In the genomic region with DNA sequence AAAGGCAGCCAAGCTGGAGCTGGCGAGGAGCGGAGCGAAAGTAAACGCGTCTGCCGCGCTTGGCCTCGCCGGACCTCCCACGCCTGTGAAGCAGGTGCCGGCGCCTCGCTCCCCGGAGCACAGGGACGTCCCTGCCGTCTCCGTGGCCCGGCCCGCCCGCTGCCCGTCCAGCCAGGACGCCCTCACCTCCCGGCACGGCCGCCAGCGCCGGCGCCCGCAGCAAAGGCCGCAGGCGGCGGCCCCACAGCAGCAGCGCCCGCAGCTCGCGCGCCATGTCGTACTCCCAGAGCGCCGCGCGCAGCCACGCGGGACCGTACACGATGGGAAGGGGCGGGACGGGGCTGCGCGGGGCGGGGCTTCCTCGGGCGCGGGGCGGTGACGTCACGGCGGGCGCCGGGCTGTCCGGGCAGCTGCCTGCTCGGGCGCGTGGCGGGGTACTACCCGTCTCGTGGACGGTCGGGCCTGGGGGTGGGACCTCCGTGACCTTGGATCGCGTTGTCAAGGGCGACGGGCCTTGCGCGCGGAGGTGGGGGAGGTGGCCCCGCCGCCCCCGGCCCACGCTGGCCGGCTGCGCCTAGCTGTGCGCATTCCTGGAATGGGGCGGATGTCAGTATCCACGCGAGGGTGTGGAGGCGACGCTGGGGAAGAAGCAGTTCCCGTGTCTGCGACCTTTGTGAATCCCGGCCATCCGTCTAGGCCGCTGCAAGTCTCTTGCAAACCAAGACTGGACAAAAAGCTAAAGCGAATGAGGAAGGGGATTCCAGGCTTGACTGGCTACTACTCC, we compare ENCODE assay signal across 8 cellular contexts. TPM values are rescaled to one million over a fixed set of nuclear protein-coding genes. Genes with fewer than 3 reads are reported as not detected.
DNase-seq lines count a peak whose midpoint lies in the region; ATAC-seq, FAIRE-seq and TF ChIP-seq lines count a peak whose summit lies in the region.

A gene (minus strand): TSS at position 290 of the 784 bp plus-strand sequence. CDS start 16 bp downstream, at position 274.

- peak within 1 kb of the TSS; percentile 92 for H3K4me3 Mint-ChIP-seq in T-helper 2 cell treated with Interferon-gamma antibody and Interleukin-4, amounts not matched to agents 5 μg/mL and 100 μg/mL, for 36 hours

- TF ChIP-seq CTCF in GM12865 (IDR thresholded peaks at IDR 0.05; ENCODE audit: insufficient read depth, low read depth, low read length, missing control alignments): no peak

- H3K9me3 Mint-ChIP-seq in T-helper 2 cell treated with Interferon-gamma antibody and Interleukin-4, amounts not matched to agents 5 μg/mL and 100 μg/mL, for 36 hours: no peaks in the 10 kb centered on the region

- H3K27me3 Mint-ChIP-seq in T-helper 2 cell treated with Interferon-gamma antibody and Interleukin-4, amounts not matched to agents 5 μg/mL and 100 μg/mL, for 36 hours (ENCODE audit: low read depth): no peaks in the 10 kb centered on the region

- H3K4me1 ChIP-seq in right cardiac atrium (ENCODE audit: control insufficient read depth, insufficient read depth, low read length): no peaks in the 10 kb centered on the region

- ATAC-seq in HG02642 (IDR thresholded peaks at IDR 0.05; ENCODE audit: poor library complexity, unreplicated experiment): peak; percentile 94
- ATAC-seq in right cardiac atrium: peak; percentile 97

- H3K9me3 ChIP-seq in right cardiac atrium (ENCODE audit: control insufficient read depth, low read length): no peaks in the 10 kb centered on the region

- H3K27ac Mint-ChIP-seq in T-helper 2 cell treated with Interferon-gamma antibody and Interleukin-4, amounts not matched to agents 5 μg/mL and 100 μg/mL, for 36 hours: peak within 1 kb of the TSS; percentile 90

- FAIRE-seq in urothelium cell line (lab: Jason Lieb, UNC): peak; percentile 97

- no peaks in the 10 kb centered on the region for H3K27me3 ChIP-seq in right cardiac atrium (ENCODE audit: control insufficient read depth, insufficient read depth)

- peak within 1 kb of the TSS; percentile 65 for H3K27ac ChIP-seq in right cardiac atrium (ENCODE audit: low read length)

- peaks cover 15% of the 10 kb centered on the region for H3K36me3 Mint-ChIP-seq in T-helper 2 cell treated with Interferon-gamma antibody and Interleukin-4, amounts not matched to agents 5 μg/mL and 100 μg/mL, for 36 hours (ENCODE audit: low read depth)

- WGBS in right cardiac atrium: under 1% methylated on average over 95 of the region's 95 CpGs

- peak; percentile 92 for DNase-seq in GM12865 (ENCODE audit: low read depth)
- DNase-seq in NCI-H1417 treated with DMSO at 0.1 percent for 48 hours (lab: John Stamatoyannopoulos, UW): peak; percentile 2
- DNase-seq in T-helper 2 cell treated with Interferon-gamma antibody and Interleukin-4, amounts not matched to agents 5 μg/mL and 100 μg/mL, for 36 hours (ENCODE audit: low spot score): peak; percentile 86
- peak; percentile 40 to 92 (median 86) for DNase-seq in anterior cingulate cortex (lab: John Stamatoyannopoulos, UW)
- DNase-seq in right cardiac atrium: peak; percentile 91 to 97 (median 97)
- peak; percentile 87 for DNase-seq in putamen (ENCODE audit: low spot score)
- peak; percentile 97 for DNase-seq in urothelium cell line (ENCODE audit: low spot score)

- peaks cover 21% of the 10 kb centered on the region for H3K4me1 Mint-ChIP-seq in T-helper 2 cell treated with Interferon-gamma antibody and Interleukin-4, amounts not matched to agents 5 μg/mL and 100 μg/mL, for 36 hours (ENCODE audit: low read depth)

- H3K4me3 ChIP-seq in GM12865 (ENCODE audit: low read depth, low read length): peak within 1 kb of the TSS; percentile 92
- peak within 1 kb of the TSS; percentile 67 for H3K4me3 ChIP-seq in right cardiac atrium (ENCODE audit: low read length)

- intact Hi-C loops in right cardiac atrium (cut with DNase I): loop anchor here in 1 of 4 donors (10.0 kb wide), 1 partner anchor 157 kb away; no protein-coding TSS in a partner anchor

RNA-seq across cellular contexts. Expression of the gene that starts here (rescaled TPM):
- 100 to 1,000 TPM in 1 of 4 donors, 10 to 100 TPM in 3; 88.6 to 108 (median 96.7) TPM for total RNA-seq in right cardiac atrium
- 71.0 TPM for polyA plus RNA-seq in right cardiac atrium

Comparison
In these comparisons a context has a peak if more than half of its experiments do, and no peak if none do; other contexts are left out.
1. Peak in every context shown above with its lines: DNase-seq, ATAC-seq, H3K4me3 ChIP-seq and H3K27ac ChIP-seq.
2. DNase-seq: peak in every context shown above with its lines; median percentile 97 in right cardiac atrium; 97 in urothelium cell line; 92 in GM12865; 87 in putamen; 86 in T-helper 2 cell treated with Interferon-gamma antibody and Interleukin-4, amounts not matched to agents 5 μg/mL and 100 μg/mL, for 36 hours; 86 in anterior cingulate cortex; 2 in NCI-H1417 treated with DMSO at 0.1 percent for 48 hours.